In genomic region chr6:137217801-137218472, GRCh38 we compare ENCODE assay signal across 8 cellular contexts. TPM values are rescaled to one million over a fixed set of nuclear protein-coding genes. Genes with fewer than 3 reads are reported as not detected.
DNase-seq lines count a peak whose midpoint lies in the region; TF ChIP-seq lines count a peak whose summit lies in the region.

No MANE protein-coding gene starts in this region.

- no peak for TF ChIP-seq CTCF in AG10803 (conservative IDR thresholded peaks at IDR 0.05; ENCODE audit: low read length)
- no peak for TF ChIP-seq CTCF in epithelial cell of proximal tubule (conservative IDR thresholded peaks at IDR 0.05; ENCODE audit: low read depth, low read length)

- peaks cover 35% of the 10 kb centered on the region for H3F3A ChIP-seq in GM23248 (ENCODE audit: insufficient read depth)

- H3K4me2 ChIP-seq in GM23248 (ENCODE audit: unreplicated experiment): peak overlapping the region; percentile 98

- H3K27ac ChIP-seq in GM23248 (peak overlapping the region; percentile 94), muscle layer of duodenum (ENCODE audit: low read length) (peak overlapping the region; percentile 100)

- no peaks in the 10 kb centered on the region for H4K20me1 ChIP-seq in GM23248 (ENCODE audit: insufficient read depth)

- H2AFZ ChIP-seq in GM23248: peak overlapping the region; percentile 93

- WGBS in GM23248 (ENCODE audit: low coverage in 1 of 2, low lambda C conversion rate in 2 of 2, missing lambda C conversion rate in 2 of 2), 2 experiments: 7 to 12% methylated on average over 12 of the region's 12 CpGs

- peaks cover 62% of the 10 kb centered on the region for H3K79me2 ChIP-seq in GM23248 (ENCODE audit: insufficient read depth)

- peak overlapping the region; percentile 97 for H3K9ac ChIP-seq in GM23248

- in situ Hi-C loops in GM23248 (cut with MboI): no loop called here

- DNase-seq in AG10803 (ENCODE audit: low read depth): peak; percentile 52
- DNase-seq in GM23248: peak; percentile 81
- DNase-seq in SKM-1 (lab: John Stamatoyannopoulos, UW; ENCODE audit: unreplicated experiment): peak; percentile 82
- no peak for DNase-seq in epithelial cell of proximal tubule (ENCODE audit: low read depth)
- no peak for DNase-seq in NCI-H526 treated with DMSO at 0.1 percent for 48 hours (lab: John Stamatoyannopoulos, UW)
- no peak for DNase-seq in HK-2 (ENCODE audit: unreplicated experiment)
- no peak for DNase-seq in NCI-H2227 treated with DMSO at 0.1 percent for 48 hours (lab: John Stamatoyannopoulos, UW)

- no peaks in the 10 kb centered on the region for H3K9me2 ChIP-seq in GM23248 (ENCODE audit: insufficient read depth)

- peak overlapping the region; percentile 88 for H3K4me3 ChIP-seq in AG10803 (ENCODE audit: low read length)
- peak overlapping the region; percentile 85 for H3K4me3 ChIP-seq in GM23248
- peak overlapping the region; percentile 67 for H3K4me3 ChIP-seq in epithelial cell of proximal tubule (ENCODE audit: low read depth, low read length)
- H3K4me3 ChIP-seq in muscle layer of duodenum (ENCODE audit: low read depth in 1 of 2, low read length in 2 of 2): peak overlapping the region; percentile 86 to 99

- H3K27me3 ChIP-seq in GM23248 (replicated peaks; ENCODE audit: insufficient read depth) (no peaks in the 10 kb centered on the region), muscle layer of duodenum (ENCODE audit: low read depth, low read length) (no peaks in the 10 kb centered on the region)

- peaks cover 46% of the 10 kb centered on the region for H3K4me1 ChIP-seq in GM23248 (ENCODE audit: insufficient read depth)
- peaks cover 16 to 38% of the 10 kb centered on the region in 2 donors for H3K4me1 ChIP-seq in muscle layer of duodenum (ENCODE audit: control insufficient read depth in 1 of 2, insufficient read depth in 2 of 2, low read length in 2 of 2)

- H3K36me3 ChIP-seq in GM23248 (ENCODE audit: low read depth) (no peaks in the 10 kb centered on the region; the same call in 1 of the 2 replicates), muscle layer of duodenum (ENCODE audit: control insufficient read depth in 1 of 2, insufficient read depth in 2 of 2, low read length in 2 of 2) (peaks cover 0 to 9% of the 10 kb centered on the region in 2 donors)

- H3K9me3 ChIP-seq in GM23248 (ENCODE audit: low read depth): no peaks in the 10 kb centered on the region
- no peaks in the 10 kb centered on the region for H3K9me3 ChIP-seq in muscle layer of duodenum (ENCODE audit: control insufficient read depth in 1 of 2, low read length in 2 of 2)

RNA-seq across cellular contexts. Expression of gene IFNGR1, which starts 1.2 kb away (rescaled TPM):
- 57.0 and 58.8 TPM in 2 replicates for total RNA-seq in GM23248 (2014; rRNA removed; shearing (Covaris generic))
- polyA plus RNA-seq in GM23248 (2016; fragmentation: Nextera tagmentation; extraction: Ambion mirVana): 61.6 and 65.3 TPM in 2 replicates
- total RNA-seq in epithelial cell of proximal tubule: 27.2 and 31.5 TPM in 2 replicates

RNA-seq across cellular contexts. Expression of gene IL22RA2, which starts 44.5 kb away (rescaled TPM):
- not detected in 2 replicates for total RNA-seq in GM23248 (2014; rRNA removed; shearing (Covaris generic))
- not detected in 2 replicates for polyA plus RNA-seq in GM23248 (2016; fragmentation: Nextera tagmentation; extraction: Ambion mirVana)
- total RNA-seq in epithelial cell of proximal tubule: not detected in 2 replicates

Comparison
In these comparisons a context has a peak if more than half of its experiments do, and no peak if none do; other contexts are left out.
1. DNase-seq: peak in AG10803 (single experiment), GM23248 (single experiment) and SKM-1 (single experiment); none in epithelial cell of proximal tubule (single experiment), NCI-H526 treated with DMSO at 0.1 percent for 48 hours (single experiment), HK-2 (single experiment) and NCI-H2227 treated with DMSO at 0.1 percent for 48 hours (single experiment).
2. Peak in every context shown above with its lines, with median percentiles within 50 percentile points of each other: H3K4me3 ChIP-seq.